ENCODE assay signal across 8 cellular contexts in genomic region chr20:50980851-50981713, GRCh38. TPM values are rescaled to one million over a fixed set of nuclear protein-coding genes. Genes with fewer than 3 reads are reported as not detected.
DNase-seq lines count a peak whose midpoint lies in the region; ATAC-seq, FAIRE-seq and TF ChIP-seq lines count a peak whose summit lies in the region.

No MANE protein-coding gene starts in this region.

- FAIRE-seq in GM19239 (lab: Jason Lieb, UNC) = peak; percentile 51

- H3K4me3 Mint-ChIP-seq in stimulated activated naive CD8-positive, alpha-beta T cell treated with anti-CD3 and anti-CD28 coated beads, Interleukin-15, Interleukin-2, amounts not matched to agents 100 ng/mL and 50 ng/mL, for 24 hours = peak overlapping the region; percentile 62

- H3K27me3 Mint-ChIP-seq in stimulated activated naive CD8-positive, alpha-beta T cell treated with anti-CD3 and anti-CD28 coated beads, Interleukin-15, Interleukin-2, amounts not matched to agents 100 ng/mL and 50 ng/mL, for 24 hours = peaks cover 33% of the 10 kb centered on the region

- H3K36me3 Mint-ChIP-seq in stimulated activated naive CD8-positive, alpha-beta T cell treated with anti-CD3 and anti-CD28 coated beads, Interleukin-15, Interleukin-2, amounts not matched to agents 100 ng/mL and 50 ng/mL, for 24 hours (ENCODE audit: low read depth) = no peaks in the 10 kb centered on the region

- H3K4me3 ChIP-seq in AG10803 (ENCODE audit: low read length) = no peak overlapping the region
- no peak overlapping the region for H3K4me3 ChIP-seq in dorsolateral prefrontal cortex
- no peak overlapping the region for H3K4me3 ChIP-seq in mucosa of descending colon

- peak overlapping the region; percentile 95 for H3K27ac Mint-ChIP-seq in stimulated activated naive CD8-positive, alpha-beta T cell treated with anti-CD3 and anti-CD28 coated beads, Interleukin-15, Interleukin-2, amounts not matched to agents 100 ng/mL and 50 ng/mL, for 24 hours

- peaks cover 6% of the 10 kb centered on the region for H3K4me1 ChIP-seq in mucosa of descending colon (ENCODE audit: low read depth)

- DNase-seq in AG10803 (ENCODE audit: low read depth) = peak; percentile 64
- DNase-seq in GM19239 (ENCODE audit: insufficient read length, low spot score) = peak; percentile 59
- peak; percentile 74 for DNase-seq in NCI-H460 (ENCODE audit: extremely low read depth, low read depth)
- peak; percentile 29 to 64 for DNase-seq in activated CD4-positive, alpha-beta T cell treated with anti-CD3 and anti-CD28 coated beads, Interleukin-2, amount 50 U/mL, for 24 hours (ENCODE audit: low read depth in 1 of 2, low spot score in 1 of 2)
- peak in 5 of 10 donors; percentile 37 to 54 (median 51) for DNase-seq in dorsolateral prefrontal cortex
- DNase-seq in mucosa of descending colon = peak in 2 of 3 donors; percentile 40 to 68

- H3K27ac ChIP-seq in dorsolateral prefrontal cortex = no peak overlapping the region

- no peaks in the 10 kb centered on the region for H3K9me3 ChIP-seq in mucosa of descending colon

- H3K4me1 Mint-ChIP-seq in stimulated activated naive CD8-positive, alpha-beta T cell treated with anti-CD3 and anti-CD28 coated beads, Interleukin-15, Interleukin-2, amounts not matched to agents 100 ng/mL and 50 ng/mL, for 24 hours (ENCODE audit: low read depth) = peaks cover 40% of the 10 kb centered on the region

- H3K36me3 ChIP-seq in mucosa of descending colon (ENCODE audit: low read depth) = no peaks in the 10 kb centered on the region

- H3K27me3 ChIP-seq in dorsolateral prefrontal cortex = peaks cover 0 to 57% (median 11%) of the 10 kb centered on the region in 45 donors

- intact Hi-C loops in dorsolateral prefrontal cortex (cut with DNase I) (loop anchor here (10.0 kb wide), 3 partner anchors 234 to 1104 kb away; no protein-coding TSS in a partner anchor), mucosa of descending colon (cut with DNase I, micrococcal nuclease) (no loop called here)

- ATAC-seq in mucosa of descending colon (peak; percentile 52), GM21737 (IDR thresholded peaks at IDR 0.05; ENCODE audit: unreplicated experiment) (no peak)

- no peaks in the 10 kb centered on the region for H3K9me3 Mint-ChIP-seq in stimulated activated naive CD8-positive, alpha-beta T cell treated with anti-CD3 and anti-CD28 coated beads, Interleukin-15, Interleukin-2, amounts not matched to agents 100 ng/mL and 50 ng/mL, for 24 hours

- TF ChIP-seq CTCF in AG10803 (conservative IDR thresholded peaks at IDR 0.05; ENCODE audit: low read length) (peak; percentile 78), dorsolateral prefrontal cortex (IDR thresholded peaks at IDR 0.05 in 54 of 56, conservative IDR thresholded peaks at IDR 0.05 in 2 of 56; ENCODE audit: low read depth in 1 of 56, partially characterized antibody in 56 of 56) (peak; percentile 71 to 90 (median 83)), mucosa of descending colon (IDR thresholded peaks at IDR 0.05) (peak; percentile 67)

RNA-seq across cellular contexts. Expression of gene MOCS3, which starts 22.5 kb away (rescaled TPM):
- 6.4 and 6.5 TPM in 2 replicates for total RNA-seq in NCI-H460 (2014; rRNA removed; shearing (Covaris generic))
- 5.3 and 7.1 TPM in 2 replicates for polyA plus RNA-seq in NCI-H460 (2014; cell fraction: nucleus; rRNA removed)
- total RNA-seq in dorsolateral prefrontal cortex = 1 to 10 TPM; 3.1 to 7.1 (median 4.6) TPM
- 1 to 10 TPM; 4.0 to 4.4 (median 4.4) TPM for total RNA-seq in mucosa of descending colon

RNA-seq across cellular contexts. Expression of gene DPM1, which starts 22.8 kb away (rescaled TPM):
- total RNA-seq in NCI-H460 (2014; rRNA removed; shearing (Covaris generic)) = 87.7 and 102 TPM in 2 replicates
- 114 and 185 TPM in 2 replicates for polyA plus RNA-seq in NCI-H460 (2014; cell fraction: nucleus; rRNA removed)
- 10 to 100 TPM; 12.9 to 36.2 (median 25.1) TPM for total RNA-seq in dorsolateral prefrontal cortex
- total RNA-seq in mucosa of descending colon = 10 to 100 TPM; 30.9 to 39.5 (median 32.9) TPM

RNA-seq across cellular contexts. Expression of gene KCNG1, which starts 41.8 kb away (rescaled TPM):
- total RNA-seq in NCI-H460 (2014; rRNA removed; shearing (Covaris generic)) = 77.5 and 84.3 TPM in 2 replicates
- polyA plus RNA-seq in NCI-H460 (2014; cell fraction: nucleus; rRNA removed) = 112 and 122 TPM in 2 replicates
- total RNA-seq in dorsolateral prefrontal cortex = 10 to 100 TPM in 71 of 120 experiments, 1 to 10 TPM in 49; 1.8 to 27.7 (median 10.9) TPM
- 10 to 100 TPM in 1 of 3 donors, 1 to 10 TPM in 2; 6.3 to 16.9 (median 7.2) TPM for total RNA-seq in mucosa of descending colon

RNA-seq across cellular contexts. Expression of gene ADNP, which starts 49.8 kb away (rescaled TPM):
- 28.1 and 32.6 TPM in 2 replicates for total RNA-seq in NCI-H460 (2014; rRNA removed; shearing (Covaris generic))
- polyA plus RNA-seq in NCI-H460 (2014; cell fraction: nucleus; rRNA removed) = 24.8 and 32.3 TPM in 2 replicates
- total RNA-seq in dorsolateral prefrontal cortex = 100 to 1,000 TPM in 2 of 120 experiments, 10 to 100 TPM in 118; 48.0 to 106 (median 69.6) TPM
- total RNA-seq in mucosa of descending colon = 10 to 100 TPM; 51.3 to 68.6 (median 61.4) TPM

Comparison
In these comparisons a context has a peak if more than half of its experiments do, and no peak if none do; other contexts are left out.
1. intact Hi-C loops: an anchor here in dorsolateral prefrontal cortex (10.0 kb wide); none called in mucosa of descending colon.